30 cellular contexts compared by ENCODE assay signal in the genomic region with DNA sequence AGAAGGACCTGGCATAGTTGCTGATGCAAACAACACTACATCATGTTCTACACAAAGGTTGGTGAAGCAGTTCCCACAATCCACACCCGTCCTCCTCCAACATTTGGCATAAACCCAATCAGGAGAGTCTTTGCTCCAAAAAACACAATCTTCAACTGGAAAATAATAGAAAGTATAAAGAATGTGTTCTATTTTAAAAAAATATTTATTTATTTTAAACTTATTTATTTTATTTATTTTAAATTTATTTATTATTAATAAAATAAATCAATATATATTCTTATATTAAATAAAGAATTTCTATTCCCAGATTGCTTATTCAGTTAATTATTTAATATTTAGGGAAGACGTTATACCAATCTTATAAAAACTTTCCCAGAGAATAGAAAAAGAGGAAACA.
"Had no signal": no experiment of that assay in that cellular context is flagged by ENCODE, and none has a peak within 500 bp of the region (broad histone marks: within the 10 kb centered on the region; RNA-seq: fewer than 3 reads in every experiment).

No MANE protein-coding gene starts in this region.

- H3K36me3 ChIP-seq: adrenal gland, cardiac muscle cell, heart left ventricle, ovary, prostate gland, thyroid gland, upper lobe of left lung, vagina had no signal

- ATAC-seq: activated CD4-positive, alpha-beta T cell treated with anti-CD3 and anti-CD28 coated beads for 36 hours; effector memory CD8-positive, alpha-beta T cell; heart left ventricle; sciatic nerve; stimulated activated memory B cell treated with anti-CD40 and anti-IgM and Interleukin-4, amounts not matched to agents 10 μg/mL and 1 μg/mL and 100 μg/mL, for 72 hours; stimulated activated naive CD8-positive, alpha-beta T cell treated with anti-CD3 and anti-CD28 coated beads, Interleukin-15, amount 100 ng/mL, for 72 hours had no signal

- H3K27me3 ChIP-seq: adrenal gland, cardiac muscle cell, heart left ventricle, ovary, thyroid gland, upper lobe of left lung, vagina had no signal

- H3K4me1 ChIP-seq: adrenal gland, heart left ventricle, prostate gland, thyroid gland, upper lobe of left lung, vagina had no signal

- H3K4me3 ChIP-seq: adrenal gland, cardiac muscle cell, coronary artery, heart left ventricle, ovary, prostate gland, skin epidermis, thyroid gland, upper lobe of left lung, vagina had no signal

- DNase-seq: activated CD4-positive, alpha-beta T cell treated with anti-CD3 and anti-CD28 coated beads for 36 hours; activated CD4-positive, alpha-beta T cell treated with anti-CD3 and anti-CD28 coated beads, Interleukin-2, amount 50 U/mL, for 4 hours; activated CD4-positive, CD25-positive, alpha-beta regulatory T cell; activated CD8-positive, alpha-beta memory T cell treated with anti-CD3 and anti-CD28 coated beads for 24 hours; activated effector memory CD4-positive, alpha-beta T cell treated with Interleukin-2 at 50 U/mL for 16 hours; activated naive CD4-positive, alpha-beta T cell treated with Interleukin-2 at 50 U/mL for 16 hours; adrenal gland; aorta; cerebellar nuclear complex; effector memory CD8-positive, alpha-beta T cell; heart left ventricle; hypothalamus; immature natural killer cell; naive B cell; ovary; stimulated activated CD4-positive, alpha-beta T cell treated with anti-CD3 and anti-CD28 coated beads, Interleukin-1b, Interleukin-23, amount 100 ng/mL, for 48 hours; stimulated activated CD4-positive, alpha-beta T cell treated with anti-CD3 and anti-CD28 coated beads, Interleukin-4, amount 100 ng/mL, for 4 hours; stimulated activated CD8-positive, alpha-beta memory T cell treated with anti-CD3 and anti-CD28 coated beads, Interleukin-4, amount 100 ng/mL, for 48 hours; stimulated activated naive CD8-positive, alpha-beta T cell treated with anti-CD3 and anti-CD28 coated beads, Interleukin-15, amount 100 ng/mL, for 72 hours; T-helper 2 cell; thyroid gland; upper lobe of left lung had no signal

- FAIRE-seq: endothelial cell of umbilical vein had no signal

- H3K27ac ChIP-seq: adrenal gland, cardiac muscle cell, coronary artery, heart left ventricle, ovary, prostate gland, skin epidermis, thyroid gland, upper lobe of left lung, vagina had no signal

- H3K9me3 ChIP-seq: adrenal gland, ovary, prostate gland, thyroid gland, upper lobe of left lung, vagina had no signal
